Comparison of ENCODE assay signal across 9 cellular contexts in genomic region chr18:48031011-48031480, GRCh38.
DNase-seq lines count a peak whose midpoint lies in the region; ATAC-seq and TF ChIP-seq lines count a peak whose summit lies in the region.
"Had no signal": no experiment of that assay in that cellular context is flagged by ENCODE, and none has a peak within 500 bp of the region (broad histone marks: within the 10 kb centered on the region; RNA-seq: fewer than 3 reads in every experiment).

No MANE protein-coding gene starts in this region.

- H3K4me1 ChIP-seq in SK-N-SH (ENCODE audit: control insufficient read depth in 1 of 2, insufficient read depth in 2 of 2, low read depth in 1 of 2, low read length in 1 of 2) (peaks cover 0 to 58% of the 10 kb centered on the region in 2 experiments; a peak in 1 of 4 replicates), osteoblast (ENCODE audit: insufficient read depth, low read length) (peaks cover 15% of the 10 kb centered on the region)

- H3K4me3 Mint-ChIP-seq in activated CD4-positive, alpha-beta T cell treated with anti-CD3 and anti-CD28 coated beads for 36 hours = no peak overlapping the region

- H3K9me3 ChIP-seq in SK-N-SH (no peaks in the 10 kb centered on the region), osteoblast (ENCODE audit: low read depth, low read length) (no peaks in the 10 kb centered on the region)
- H3K9me3 ChIP-seq: BLaER1 treated with 17β-estradiol and CSF1 and Interleukin-3, amounts not matched to agents 10 nM and 100 nM had no signal

- H3K27me3 ChIP-seq in SK-N-SH (ENCODE audit: insufficient read depth) (no peaks in the 10 kb centered on the region), osteoblast (ENCODE audit: insufficient read depth, low read length) (no peaks in the 10 kb centered on the region)
- H3K27me3 ChIP-seq: BLaER1 treated with 17β-estradiol and CSF1 and Interleukin-3, amounts not matched to agents 10 nM and 100 nM had no signal

- H3K79me2 ChIP-seq in SK-N-SH (ENCODE audit: insufficient read depth) (no peaks in the 10 kb centered on the region), osteoblast (ENCODE audit: insufficient read depth, low read length) (no peaks in the 10 kb centered on the region)

- ATAC-seq in activated CD4-positive, alpha-beta T cell treated with anti-CD3 and anti-CD28 coated beads for 36 hours = peak; percentile 33
- no peak for ATAC-seq in HG03378 (IDR thresholded peaks at IDR 0.05; ENCODE audit: unreplicated experiment)

- peak overlapping the region in 1 of 2 experiments; percentile 27; a peak in 1 of 4 replicates for H3K4me3 ChIP-seq in SK-N-SH (ENCODE audit: low read depth in 2 of 2, low read length in 1 of 2)
- no peak overlapping the region for H3K4me3 ChIP-seq in fibroblast of mammary gland (ENCODE audit: control insufficient read depth, low read depth, low read length)
- H3K4me3 ChIP-seq in osteoblast (ENCODE audit: insufficient read depth, low read length) = no peak overlapping the region
- H3K4me3 ChIP-seq: BLaER1 treated with 17β-estradiol and CSF1 and Interleukin-3, amounts not matched to agents 10 nM and 100 nM had no signal

- H3K9me2 ChIP-seq in SK-N-SH = no peaks in the 10 kb centered on the region

- H3K27me3 Mint-ChIP-seq in activated CD4-positive, alpha-beta T cell treated with anti-CD3 and anti-CD28 coated beads for 36 hours = no peaks in the 10 kb centered on the region

- WGBS in SK-N-SH (ENCODE audit: low lambda C conversion rate) = 45% methylated on average over 1 of the region's 1 CpG

- no peaks in the 10 kb centered on the region for H3K36me3 Mint-ChIP-seq in activated CD4-positive, alpha-beta T cell treated with anti-CD3 and anti-CD28 coated beads for 36 hours (ENCODE audit: low read depth)

- peak in 1 of 2 experiments; percentile 43; a peak in 1 of 4 replicates for TF ChIP-seq EP300 in SK-N-SH (IDR thresholded peaks at IDR 0.05; ENCODE audit: borderline replicate concordance in 1 of 2, low read depth in 1 of 2, low read length in 1 of 2)

- peak; percentile 79 for TF ChIP-seq CTCF in SK-N-SH (IDR thresholded peaks at IDR 0.05)
- peak; percentile 83 for TF ChIP-seq CTCF in fibroblast of mammary gland (conservative IDR thresholded peaks at IDR 0.05; ENCODE audit: control insufficient read depth, insufficient read depth, low read depth, low read length)
- peak; percentile 78 for TF ChIP-seq CTCF in osteoblast (IDR thresholded peaks at IDR 0.05; ENCODE audit: extremely low read depth, low read depth, low read length)

- H2AFZ ChIP-seq in SK-N-SH (ENCODE audit: low read depth) (no peak overlapping the region), osteoblast (ENCODE audit: low read length) (no peak overlapping the region)

- no peak overlapping the region for H3K9ac ChIP-seq in SK-N-SH
- H3K9ac ChIP-seq: BLaER1 treated with 17β-estradiol and CSF1 and Interleukin-3, amounts not matched to agents 10 nM and 100 nM had no signal

- no peaks in the 10 kb centered on the region for H3F3A ChIP-seq in SK-N-SH (replicated peaks; ENCODE audit: insufficient read depth)

- no peaks in the 10 kb centered on the region for H4K20me1 ChIP-seq in SK-N-SH (ENCODE audit: insufficient read depth)
- H4K20me1 ChIP-seq in osteoblast (ENCODE audit: insufficient read depth, low read length) = no peaks in the 10 kb centered on the region

- CTCF ChIA-PET in activated CD4-positive, alpha-beta T cell treated with anti-CD3 and anti-CD28 coated beads for 36 hours (lab: Charles Lee) = interaction anchor here (0.6 to 3.3 kb wide), 6 partner anchors 14 to 467 kb away, joined by 3 to 13 read pairs (median 4); no protein-coding TSS in a partner anchor
- CTCF ChIA-PET in SK-N-SH (lab: Yijun Ruan, JAX) = interaction anchor here (0.6 to 20.7 kb wide), 65 partner anchors 8 to 444 kb away, joined by 3 to 333 read pairs (median 4); partner anchors contain the start of gene ZBTB7C

- POLR2A ChIA-PET in activated CD4-positive, alpha-beta T cell treated with anti-CD3 and anti-CD28 coated beads for 36 hours (lab: Charles Lee) = no interaction called here
- POLR2A ChIA-PET in SK-N-SH (lab: Yijun Ruan, JAX) = interaction anchor here (1.0 to 1.1 kb wide), 3 partner anchors 101 to 151 kb away, joined by 3 read pairs; partner anchors contain the start of gene SMAD2

- H3K27ac Mint-ChIP-seq in activated CD4-positive, alpha-beta T cell treated with anti-CD3 and anti-CD28 coated beads for 36 hours = no peak overlapping the region

- peak; percentile 97 for TF ChIP-seq RAD21 in SK-N-SH (IDR thresholded peaks at IDR 0.05; ENCODE audit: low read length)

- no peaks in the 10 kb centered on the region for H3K4me1 Mint-ChIP-seq in activated CD4-positive, alpha-beta T cell treated with anti-CD3 and anti-CD28 coated beads for 36 hours

- intact Hi-C loops in activated CD4-positive, alpha-beta T cell treated with anti-CD3 and anti-CD28 coated beads for 36 hours (cut with DNase I, micrococcal nuclease) = loop anchor here in 1 of 2 experiments (1.0 kb wide), 1 partner anchor 415 kb away; no protein-coding TSS in a partner anchor

- no peaks in the 10 kb centered on the region for H3K36me3 ChIP-seq in SK-N-SH (replicated peaks in 1 of 2; ENCODE audit: control insufficient read depth in 1 of 2, insufficient read depth in 2 of 2, low read length in 1 of 2)
- no peaks in the 10 kb centered on the region for H3K36me3 ChIP-seq in osteoblast (ENCODE audit: insufficient read depth, low read length)
- H3K36me3 ChIP-seq: BLaER1 treated with 17β-estradiol and CSF1 and Interleukin-3, amounts not matched to agents 10 nM and 100 nM had no signal

- H3K9me3 Mint-ChIP-seq in activated CD4-positive, alpha-beta T cell treated with anti-CD3 and anti-CD28 coated beads for 36 hours (ENCODE audit: low read depth) = no peaks in the 10 kb centered on the region

- peak; percentile 41 for DNase-seq in activated CD4-positive, alpha-beta T cell treated with anti-CD3 and anti-CD28 coated beads for 36 hours
- DNase-seq in activated CD4-positive, alpha-beta T cell treated with anti-CD3 and anti-CD28 coated beads for 1 hour = no peak
- DNase-seq in NCI-H1105 treated with DMSO at 0.1 percent for 48 hours (lab: John Stamatoyannopoulos, UW) (peak; percentile 86), SK-N-SH (peak; percentile 84), fibroblast of mammary gland (ENCODE audit: low read depth) (peak; percentile 60), osteoblast (ENCODE audit: insufficient read length, low spot score, missing footprints) (peak; percentile 95), activated gamma-delta T cell treated with Interleukin-2 at 50 U/mL for 16 hours (no peak)

- H3K27ac ChIP-seq in SK-N-SH (ENCODE audit: low read depth in 2 of 2, low read length in 1 of 2) (peak overlapping the region in 1 of 2 experiments; percentile 89; a peak in 2 of 4 replicates), osteoblast (ENCODE audit: low read depth, low read length) (no peak overlapping the region)
- H3K27ac ChIP-seq: BLaER1 treated with 17β-estradiol and CSF1 and Interleukin-3, amounts not matched to agents 10 nM and 100 nM had no signal

- H3K4me2 ChIP-seq in SK-N-SH = no peak overlapping the region
- H3K4me2 ChIP-seq in osteoblast (ENCODE audit: insufficient read depth, low read length) = no peak overlapping the region
- H3K4me2 ChIP-seq: BLaER1 treated with 17β-estradiol and CSF1 and Interleukin-3, amounts not matched to agents 10 nM and 100 nM had no signal

TF ChIP-seq in SK-N-SH, 30 proteins besides CTCF, POLR2A, EP300 and RAD21:
- TF ChIP-seq, protein P1, sequence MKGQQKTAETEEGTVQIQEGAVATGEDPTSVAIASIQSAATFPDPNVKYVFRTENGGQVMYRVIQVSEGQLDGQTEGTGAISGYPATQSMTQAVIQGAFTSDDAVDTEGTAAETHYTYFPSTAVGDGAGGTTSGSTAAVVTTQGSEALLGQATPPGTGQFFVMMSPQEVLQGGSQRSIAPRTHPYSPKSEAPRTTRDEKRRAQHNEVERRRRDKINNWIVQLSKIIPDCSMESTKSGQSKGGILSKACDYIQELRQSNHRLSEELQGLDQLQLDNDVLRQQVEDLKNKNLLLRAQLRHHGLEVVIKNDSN (IDR thresholded peaks at IDR 0.05; ENCODE audit: borderline replicate concordance, low read depth) = no peak
- TF ChIP-seq, protein P2, sequence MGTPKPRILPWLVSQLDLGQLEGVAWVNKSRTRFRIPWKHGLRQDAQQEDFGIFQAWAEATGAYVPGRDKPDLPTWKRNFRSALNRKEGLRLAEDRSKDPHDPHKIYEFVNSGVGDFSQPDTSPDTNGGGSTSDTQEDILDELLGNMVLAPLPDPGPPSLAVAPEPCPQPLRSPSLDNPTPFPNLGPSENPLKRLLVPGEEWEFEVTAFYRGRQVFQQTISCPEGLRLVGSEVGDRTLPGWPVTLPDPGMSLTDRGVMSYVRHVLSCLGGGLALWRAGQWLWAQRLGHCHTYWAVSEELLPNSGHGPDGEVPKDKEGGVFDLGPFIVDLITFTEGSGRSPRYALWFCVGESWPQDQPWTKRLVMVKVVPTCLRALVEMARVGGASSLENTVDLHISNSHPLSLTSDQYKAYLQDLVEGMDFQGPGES (IDR thresholded peaks at IDR 0.05; ENCODE audit: low read depth, low read length) = no peak
- TF ChIP-seq SMC3 (IDR thresholded peaks at IDR 0.05; ENCODE audit: low read depth, low read length) (peak; percentile 88), RCOR1 (IDR thresholded peaks at IDR 0.05; ENCODE audit: low read length) (peak; percentile 70; the same call in 1 of the 2 replicates)

Comparison
In these comparisons a context has a peak if more than half of its experiments do, and no peak if none do; other contexts are left out.
1. DNase-seq: peak in activated CD4-positive, alpha-beta T cell treated with anti-CD3 and anti-CD28 coated beads for 36 hours (single experiment), NCI-H1105 treated with DMSO at 0.1 percent for 48 hours (single experiment), SK-N-SH (single experiment), fibroblast of mammary gland (single experiment) and osteoblast (single experiment); none in activated CD4-positive, alpha-beta T cell treated with anti-CD3 and anti-CD28 coated beads for 1 hour (single experiment) and activated gamma-delta T cell treated with Interleukin-2 at 50 U/mL for 16 hours (single experiment).
2. Peak in every context shown above with its lines, with median percentiles within 50 percentile points of each other: CTCF ChIP-seq.